In the genomic region with DNA sequence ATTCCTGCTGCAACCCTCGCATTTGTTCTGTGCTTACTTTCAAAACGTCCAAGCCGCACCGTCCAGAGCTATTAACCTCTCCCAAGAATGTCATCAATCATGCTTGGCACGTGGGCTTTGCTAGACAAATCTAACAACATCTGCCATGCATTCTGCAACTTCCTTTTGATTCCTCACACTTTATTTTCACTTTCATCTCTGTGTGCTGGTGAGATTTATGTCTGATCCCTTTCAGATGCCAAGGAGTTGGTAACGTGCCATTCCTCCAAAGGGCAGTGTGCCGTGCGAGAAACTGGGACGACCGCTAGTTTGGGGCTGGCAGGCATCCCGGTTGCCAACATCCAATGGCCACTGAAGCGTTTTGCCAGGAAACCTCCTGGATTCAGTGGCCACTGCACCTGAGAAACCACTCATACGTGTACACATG, we compare ENCODE assay signal across 11 cellular contexts.
DNase-seq lines count a peak whose midpoint lies in the region; ATAC-seq and TF ChIP-seq lines count a peak whose summit lies in the region.
"Had no signal": no experiment of that assay in that cellular context is flagged by ENCODE, and none has a peak within 500 bp of the region (broad histone marks: within the 10 kb centered on the region; RNA-seq: fewer than 3 reads in every experiment).

No MANE protein-coding gene starts in this region.

- TF ChIP-seq POLR2A in suprapubic skin (IDR thresholded peaks at IDR 0.05), result no peak

- H3K9me3 Mint-ChIP-seq in brain, result no peaks in the 10 kb centered on the region
- H3K9me3 Mint-ChIP-seq in activated naive CD4-positive, alpha-beta T cell treated with anti-CD3 and anti-CD28 coated beads, Interleukin-2, amount 50 U/mL, for 72 hours, result no peaks in the 10 kb centered on the region
- H3K9me3 Mint-ChIP-seq: IgD-negative memory B cell had no signal

- H3K4me3 ChIP-seq in MG63 (peak overlapping the region; percentile 10; the same call in 1 of the 2 replicates), suprapubic skin (peak overlapping the region; percentile 3)

- TF ChIP-seq CTCF in brain (conservative IDR thresholded peaks at IDR 0.05) (no peak), suprapubic skin (IDR thresholded peaks at IDR 0.05) (no peak)

- 15% methylated on average over 13 of the region's 13 CpGs for WGBS in suprapubic skin

- H3K27me3 Mint-ChIP-seq in brain, result peaks cover 10% of the 10 kb centered on the region

- H3K36me3 Mint-ChIP-seq in brain, result no peaks in the 10 kb centered on the region
- H3K36me3 Mint-ChIP-seq in activated naive CD4-positive, alpha-beta T cell treated with anti-CD3 and anti-CD28 coated beads, Interleukin-2, amount 50 U/mL, for 72 hours, result no peaks in the 10 kb centered on the region
- H3K36me3 Mint-ChIP-seq: IgD-negative memory B cell had no signal

- H3K9me3 ChIP-seq in MG63 (no peaks in the 10 kb centered on the region), suprapubic skin (no peaks in the 10 kb centered on the region)

- no peak for TF ChIP-seq EP300 in suprapubic skin (IDR thresholded peaks at IDR 0.05)

- DNase-seq in MG63 (peak; percentile 63), left lobe of liver (ENCODE audit: low spot score) (peak; percentile 81), suprapubic skin (ENCODE audit: low spot score in 2 of 2) (no peak), Kasumi-1 (lab: John Stamatoyannopoulos, UW) (no peak), dermis blood vessel endothelial cell (no peak)
- no peak for DNase-seq in activated naive CD4-positive, alpha-beta T cell treated with anti-CD3 and anti-CD28 coated beads, Interleukin-2, amount 50 U/mL, for 72 hours (ENCODE audit: low spot score in 2 of 2)
- DNase-seq: activated naive CD4-positive, alpha-beta T cell treated with Interleukin-2 at 50 U/mL for 16 hours had no signal

- ATAC-seq in left lobe of liver (peak; percentile 94), HG03095 (IDR thresholded peaks at IDR 0.05; ENCODE audit: unreplicated experiment) (no peak)
- ATAC-seq in activated naive CD4-positive, alpha-beta T cell treated with anti-CD3 and anti-CD28 coated beads, Interleukin-2, amount 50 U/mL, for 72 hours, result no peak

- no peaks in the 10 kb centered on the region for H3K36me3 ChIP-seq in MG63
- no peaks in the 10 kb centered on the region for H3K36me3 ChIP-seq in suprapubic skin

- peaks cover 7% of the 10 kb centered on the region for H3K4me1 ChIP-seq in suprapubic skin

- peaks cover 33% of the 10 kb centered on the region for H3K4me1 Mint-ChIP-seq in brain
- H3K4me1 Mint-ChIP-seq: IgD-negative memory B cell had no signal

- peak overlapping the region in 3 of 5 experiments; percentile 1 to 77 (median 20) for H3K4me3 Mint-ChIP-seq in brain
- H3K4me3 Mint-ChIP-seq: IgD-negative memory B cell had no signal

- no peak overlapping the region for H3K27ac ChIP-seq in suprapubic skin
- H3K27ac ChIP-seq: VCaP had no signal

- peak overlapping the region in 4 of 5 experiments; percentile 40 to 82 (median 54) for H3K27ac Mint-ChIP-seq in brain
- no peak overlapping the region for H3K27ac Mint-ChIP-seq in activated naive CD4-positive, alpha-beta T cell treated with anti-CD3 and anti-CD28 coated beads, Interleukin-2, amount 50 U/mL, for 72 hours
- H3K27ac Mint-ChIP-seq: IgD-negative memory B cell had no signal

- H3K27me3 ChIP-seq in MG63 (no peaks in the 10 kb centered on the region), suprapubic skin (no peaks in the 10 kb centered on the region)

Comparison
In these comparisons a context has a peak if more than half of its experiments do, and no peak if none do; other contexts are left out.
1. DNase-seq: peak in MG63 (single experiment) and left lobe of liver (single experiment); none in suprapubic skin (0 of 2), Kasumi-1 (0 of 2), dermis blood vessel endothelial cell (single experiment) and activated naive CD4-positive, alpha-beta T cell treated with anti-CD3 and anti-CD28 coated beads, Interleukin-2, amount 50 U/mL, for 72 hours (0 of 2).
2. H3K27ac Mint-ChIP-seq: peak in brain (4 of 5); none in activated naive CD4-positive, alpha-beta T cell treated with anti-CD3 and anti-CD28 coated beads, Interleukin-2, amount 50 U/mL, for 72 hours (0 of 2).